In genomic region chr17:78737332-78737731, GRCh38 we compare ENCODE assay signal across 8 cellular contexts. TPM values are rescaled to one million over a fixed set of nuclear protein-coding genes. Genes with fewer than 3 reads are reported as not detected.
DNase-seq lines count a peak whose midpoint lies in the region; ATAC-seq and TF ChIP-seq lines count a peak whose summit lies in the region.

No MANE protein-coding gene starts in this region.

- no peak overlapping the region for H2BK5ac ChIP-seq in H9 (ENCODE audit: insufficient read length, low read length)

- H3K27ac ChIP-seq in heart right ventricle (peak overlapping the region; percentile 64 to 92 (median 83)), RWPE2 (ENCODE audit: poor library complexity, severe bottlenecking) (peak overlapping the region; percentile 95), upper lobe of left lung (peak overlapping the region; percentile 90 to 94 (median 93)), adrenal gland (peak overlapping the region in 2 of 5 donors; percentile 66 to 67), H9 (ENCODE audit: insufficient read length, low read depth, low read length) (no peak overlapping the region)

- H3K27ac Mint-ChIP-seq in H9, result no peak overlapping the region

- no peaks in the 10 kb centered on the region for H3K79me2 ChIP-seq in H9 (ENCODE audit: insufficient read depth, low read length)

- H3K4me3 ChIP-seq in heart right ventricle (peak overlapping the region in 7 of 10 donors; percentile 44 to 64 (median 56)), RWPE2 (ENCODE audit: severe bottlenecking) (peak overlapping the region; percentile 45), fibroblast of mammary gland (ENCODE audit: control insufficient read depth, low read depth, low read length) (no peak overlapping the region), upper lobe of left lung (peak overlapping the region in 1 of 4 donors; percentile 63), adrenal gland (no peak overlapping the region)

- H3K27me3 ChIP-seq in heart right ventricle, result no peaks in the 10 kb centered on the region
- no peaks in the 10 kb centered on the region for H3K27me3 ChIP-seq in RWPE2 (ENCODE audit: insufficient read depth, poor library complexity, severe bottlenecking)
- no peaks in the 10 kb centered on the region for H3K27me3 ChIP-seq in upper lobe of left lung
- H3K27me3 ChIP-seq in adrenal gland, result no peaks in the 10 kb centered on the region
- no peaks in the 10 kb centered on the region for H3K27me3 ChIP-seq in H9 (ENCODE audit: insufficient read depth, low read length)

- no peak overlapping the region for H4K5ac ChIP-seq in H9 (ENCODE audit: insufficient read length, low read depth, low read length)

- TF ChIP-seq EP300 in upper lobe of left lung (IDR thresholded peaks at IDR 0.05), result peak in 1 of 4 donors; percentile 7

- H3K36me3 ChIP-seq in heart right ventricle, result peaks cover 0 to 5% (median 0%) of the 10 kb centered on the region in 9 donors
- H3K36me3 ChIP-seq in RWPE2 (ENCODE audit: low read depth), result no peaks in the 10 kb centered on the region
- no peaks in the 10 kb centered on the region for H3K36me3 ChIP-seq in upper lobe of left lung
- no peaks in the 10 kb centered on the region for H3K36me3 ChIP-seq in adrenal gland (replicated peaks in 1 of 2)

- no peak overlapping the region for H3K14ac ChIP-seq in H9 (ENCODE audit: insufficient read depth, low read length)

- no peaks in the 10 kb centered on the region for H4K20me1 ChIP-seq in H9 (ENCODE audit: control insufficient read depth, insufficient read depth, insufficient read length)

- H2BK120ac ChIP-seq in H9 (ENCODE audit: low read depth, low read length, poor library complexity, severe bottlenecking), result no peak overlapping the region

- intact Hi-C loops in heart right ventricle (cut with DNase I) (loop anchor here in 1 of 10 donors (2.0 to 5.0 kb wide), 2 partner anchors 21 to 40 kb away; no protein-coding TSS in a partner anchor), left ventricle myocardium superior (cut with micrococcal nuclease) (no loop called here), adrenal gland (cut with DNase I) (no loop called here)

- no peaks in the 10 kb centered on the region for H3K79me1 ChIP-seq in H9 (ENCODE audit: insufficient read depth, low read depth, low read length, poor library complexity, severe bottlenecking)

- H3K9ac ChIP-seq in H9 (ENCODE audit: extremely low read depth, insufficient read length, low read length), result no peak overlapping the region

- H3K4ac ChIP-seq in H9 (ENCODE audit: low read depth, low read length), result no peak overlapping the region

- H2BK15ac ChIP-seq in H9 (ENCODE audit: low read depth, low read length), result no peak overlapping the region

- no peak overlapping the region for H2BK20ac ChIP-seq in H9 (ENCODE audit: low read depth, low read length, poor library complexity, severe bottlenecking)

- H4K8ac ChIP-seq in H9 (replicated peaks; ENCODE audit: insufficient read length, low read depth, low read length), result no peak overlapping the region

- no peak overlapping the region for H3K23ac ChIP-seq in H9 (ENCODE audit: insufficient read length, low read depth, low read length)

- no peak overlapping the region for H2AK5ac ChIP-seq in H9 (ENCODE audit: insufficient read length, low read length)

- H3K9me3 ChIP-seq in heart right ventricle (no peaks in the 10 kb centered on the region), RWPE2 (ENCODE audit: severe bottlenecking) (no peaks in the 10 kb centered on the region), upper lobe of left lung (no peaks in the 10 kb centered on the region), adrenal gland (replicated peaks in 1 of 3) (no peaks in the 10 kb centered on the region), H9 (ENCODE audit: control insufficient read depth, low read depth, low read length) (no peaks in the 10 kb centered on the region)

- no peak overlapping the region for H3K4me3 Mint-ChIP-seq in H9

- peaks cover 25 to 100% (median 81%) of the 10 kb centered on the region in 9 donors for H3K4me1 ChIP-seq in heart right ventricle
- peaks cover 35% of the 10 kb centered on the region for H3K4me1 ChIP-seq in RWPE2 (ENCODE audit: insufficient read depth, poor library complexity, severe bottlenecking)
- peaks cover 41 to 80% (median 53%) of the 10 kb centered on the region in 4 donors for H3K4me1 ChIP-seq in upper lobe of left lung
- peaks cover 12 to 62% of the 10 kb centered on the region in 2 donors for H3K4me1 ChIP-seq in adrenal gland (replicated peaks in 1 of 2)
- H3K4me1 ChIP-seq in H9 (ENCODE audit: insufficient read depth, low read length), result no peaks in the 10 kb centered on the region

- TF ChIP-seq CTCF in heart right ventricle (IDR thresholded peaks at IDR 0.05) (no peak), RWPE2 (IDR thresholded peaks at IDR 0.05; ENCODE audit: poor library complexity, severe bottlenecking) (no peak), fibroblast of mammary gland (conservative IDR thresholded peaks at IDR 0.05; ENCODE audit: control insufficient read depth, insufficient read depth, low read depth, low read length) (no peak), upper lobe of left lung (IDR thresholded peaks at IDR 0.05) (no peak), adrenal gland (IDR thresholded peaks at IDR 0.05) (no peak), H9 (conservative IDR thresholded peaks at IDR 0.05) (no peak)

- ATAC-seq in heart right ventricle (peak in 5 of 8 donors; percentile 22 to 55 (median 27)), left ventricle myocardium superior (no peak), RWPE2 (ENCODE audit: low read depth) (no peak), upper lobe of left lung (ENCODE audit: low FRiP score in 2 of 2) (peak in 1 of 2 donors; percentile 64)
- no peak for ATAC-seq in activated CD4-positive, CD25-positive, alpha-beta regulatory T cell treated with anti-CD3 and anti-CD28 coated beads, Interleukin-2, amount 50 U/mL, for 24 hours

- H3K18ac ChIP-seq in H9 (ENCODE audit: insufficient read length, low read depth, low read length), result no peak overlapping the region

- H4K91ac ChIP-seq in H9 (ENCODE audit: insufficient read length, low read depth, low read length), result no peak overlapping the region

- no peaks in the 10 kb centered on the region for H3K23me2 ChIP-seq in H9 (ENCODE audit: insufficient read length, low read depth, low read length, poor library complexity, severe bottlenecking)

- TF ChIP-seq POLR2A in upper lobe of left lung (IDR thresholded peaks at IDR 0.05), result no peak
- TF ChIP-seq POLR2A in adrenal gland (IDR thresholded peaks at IDR 0.05), result no peak

- no peak overlapping the region for H3K4me2 ChIP-seq in H9 (ENCODE audit: insufficient read depth, insufficient read length, low read length)

- no peak for DNase-seq in heart right ventricle
- no peak for DNase-seq in left ventricle myocardium superior
- no peak for DNase-seq in RWPE2 (ENCODE audit: low spot score)
- DNase-seq in fibroblast of mammary gland (ENCODE audit: low read depth), result peak; percentile 86
- DNase-seq in upper lobe of left lung, result no peak
- DNase-seq in adrenal gland, result no peak
- DNase-seq in H9, result no peak

- H3T11ph ChIP-seq in H9 (ENCODE audit: low read length), result no peak overlapping the region

- H2BK12ac ChIP-seq in H9 (ENCODE audit: insufficient read length, low read depth, low read length), result no peak overlapping the region

- H3K36me3 Mint-ChIP-seq in H9 (ENCODE audit: insufficient read depth in 1 of 3, low read depth in 3 of 3), result no peaks in the 10 kb centered on the region

- no peak overlapping the region for H3K56ac ChIP-seq in H9 (ENCODE audit: insufficient read length, low read depth, low read length)

- H2AFZ ChIP-seq in H9 (ENCODE audit: low read length), result no peak overlapping the region

- WGBS in heart right ventricle, 2 donors, result 14 to 18% methylated on average over 2 of the region's 2 CpGs
- WGBS in upper lobe of left lung, 2 donors, result 12 to 15% methylated on average over 2 of the region's 2 CpGs
- 11 to 17% (median 14%) methylated on average over 2 of the region's 2 CpGs for WGBS in adrenal gland, 4 donors
- no CpG with 5 or more reads among the region's 2 CpGs for WGBS in H9 (ENCODE audit: extremely low coverage, insufficient read length, low lambda C conversion rate)

- peaks cover 1% of the 10 kb centered on the region; the same call in 1 of the 2 replicates for H3K27me3 Mint-ChIP-seq in H9 (ENCODE audit: low read depth)

- peaks cover 27 to 31% of the 10 kb centered on the region in 2 experiments for H3K4me1 Mint-ChIP-seq in H9

- H3K9me3 Mint-ChIP-seq in H9, result no peaks in the 10 kb centered on the region

RNA-seq across cellular contexts. Expression of gene CYTH1, which starts 44.7 kb away (rescaled TPM):
- 10 to 100 TPM; 23.5 to 46.9 (median 34.8) TPM for total RNA-seq in heart right ventricle
- 10 to 100 TPM; 22.3 to 31.5 TPM for polyA plus RNA-seq in heart right ventricle
- total RNA-seq in left ventricle myocardium superior, result 38.0 TPM
- 100 to 1,000 TPM; 113 to 295 (median 121) TPM for total RNA-seq in upper lobe of left lung
- total RNA-seq in adrenal gland, result 100 to 1,000 TPM in 1 of 8 donors, 10 to 100 TPM in 7; 26.0 to 141 (median 56.2) TPM
- 10 to 100 TPM; 32.6 to 45.2 (median 35.3) TPM for polyA plus RNA-seq in adrenal gland
- 9.7 and 11.2 TPM in 2 replicates for total RNA-seq in H9 (2021)

Comparison
In these comparisons a context has a peak if more than half of its experiments do, and no peak if none do; other contexts are left out.
1. ATAC-seq: peak in heart right ventricle (5 of 8); none in left ventricle myocardium superior (single experiment), RWPE2 (single experiment) and activated CD4-positive, CD25-positive, alpha-beta regulatory T cell treated with anti-CD3 and anti-CD28 coated beads, Interleukin-2, amount 50 U/mL, for 24 hours (0 of 2).
2. H3K4me3 ChIP-seq: peak in heart right ventricle (7 of 10) and RWPE2 (single experiment); none in fibroblast of mammary gland (single experiment) and adrenal gland (0 of 4).